Comparison of ENCODE assay signal across 8 cellular contexts in the genomic region with DNA sequence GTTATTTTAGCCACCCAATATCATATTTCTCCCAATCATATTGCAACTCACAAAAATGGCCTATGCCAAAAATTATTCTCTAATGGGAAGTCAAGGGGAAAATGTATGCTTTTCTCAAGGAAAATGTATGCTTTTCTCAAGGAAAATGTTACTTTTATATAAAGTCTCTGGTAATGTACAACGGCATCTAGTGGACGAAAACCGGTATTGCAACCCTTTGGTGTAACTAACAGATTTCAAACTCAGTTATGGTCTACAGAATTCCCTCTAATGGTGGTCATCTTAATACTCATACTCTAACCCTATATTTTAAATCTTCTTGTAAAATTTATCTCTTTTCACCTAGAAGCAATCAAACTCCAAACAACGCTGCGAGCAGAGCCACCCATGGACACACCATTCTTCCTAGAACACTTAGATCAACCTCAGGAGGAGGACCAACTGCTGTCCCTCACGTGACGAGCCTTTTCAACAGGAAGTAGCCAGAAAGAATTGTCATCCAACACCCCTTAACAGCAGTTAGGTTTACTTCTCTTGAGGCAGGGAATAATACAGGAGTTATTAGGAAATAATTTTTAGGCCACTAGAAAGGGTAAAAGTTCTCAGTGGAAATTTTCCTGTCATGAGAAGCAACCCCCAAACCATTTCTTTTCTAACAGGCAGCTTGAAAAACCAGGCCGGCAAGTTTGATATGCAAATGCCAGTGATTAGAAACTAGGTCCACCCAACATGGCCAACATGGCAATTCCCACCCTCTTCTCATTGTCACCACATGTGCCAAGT. TPM values are rescaled to one million over a fixed set of nuclear protein-coding genes. Genes with fewer than 3 reads are reported as not detected.
DNase-seq lines count a peak whose midpoint lies in the region; ATAC-seq and TF ChIP-seq lines count a peak whose summit lies in the region.

No MANE protein-coding gene starts in this region.

- no peaks in the 10 kb centered on the region for H3K4me1 ChIP-seq in lower lobe of right lung

- no peak overlapping the region for H3K4me3 ChIP-seq in cardiac fibroblast (replicated peaks in 1 of 2; ENCODE audit: low read depth in 2 of 2, low read length in 2 of 2)
- no peak overlapping the region for H3K4me3 ChIP-seq in lower lobe of right lung

- H3K27me3 ChIP-seq in lower lobe of right lung (ENCODE audit: low read depth) = peaks cover 3% of the 10 kb centered on the region

- peak; percentile 82 for TF ChIP-seq CTCF in cardiac fibroblast (IDR thresholded peaks at IDR 0.05; ENCODE audit: low read depth, low read length)
- peak; percentile 84 for TF ChIP-seq CTCF in lower lobe of right lung (IDR thresholded peaks at IDR 0.05)

- H3K36me3 ChIP-seq in lower lobe of right lung = no peaks in the 10 kb centered on the region

- intact Hi-C loops in lower lobe of right lung (cut with DNase I) = loop anchor here (10.0 kb wide), 1 partner anchor 431 kb away; no protein-coding TSS in a partner anchor

- DNase-seq in AML-193 (lab: John Stamatoyannopoulos, UW) (peak; percentile 35 to 40), GM03348 (ENCODE audit: low spot score) (peak; percentile 61), NCI-H2171 treated with DMSO at 0.1 percent for 48 hours (lab: John Stamatoyannopoulos, UW) (peak; percentile 87), cardiac fibroblast (ENCODE audit: low read depth in 2 of 2) (peak; percentile 41 to 52), lower lobe of right lung (no peak), SHP77 (lab: John Stamatoyannopoulos, UW) (no peak)
- no peak for DNase-seq in activated effector memory CD4-positive, alpha-beta T cell treated with anti-CD3 and anti-CD28 coated beads, Interleukin-2, amount 50 U/mL, for 16 hours

- ATAC-seq in lower lobe of right lung = no peak
- no peak for ATAC-seq in HG03135 (IDR thresholded peaks at IDR 0.05; ENCODE audit: unreplicated experiment)

- no peak overlapping the region for H3K27ac ChIP-seq in lower lobe of right lung

- H3K9me3 ChIP-seq in lower lobe of right lung = no peaks in the 10 kb centered on the region

RNA-seq across cellular contexts. Expression of a gene that starts 20.1 kb away (rescaled TPM):
- not detected for total RNA-seq in lower lobe of right lung

RNA-seq across cellular contexts. Expression of a gene that starts 50.0 kb away (rescaled TPM):
- 0.30 TPM for total RNA-seq in lower lobe of right lung

Comparison
In these comparisons a context has a peak if more than half of its experiments do, and no peak if none do; other contexts are left out.
1. DNase-seq: peak in AML-193 (2 of 2), GM03348 (single experiment), NCI-H2171 treated with DMSO at 0.1 percent for 48 hours (single experiment) and cardiac fibroblast (2 of 2); none in lower lobe of right lung (single experiment), activated effector memory CD4-positive, alpha-beta T cell treated with anti-CD3 and anti-CD28 coated beads, Interleukin-2, amount 50 U/mL, for 16 hours (single experiment) and SHP77 (0 of 2).